Comparison of ENCODE assay signal across 1 cellular context in the genomic region with DNA sequence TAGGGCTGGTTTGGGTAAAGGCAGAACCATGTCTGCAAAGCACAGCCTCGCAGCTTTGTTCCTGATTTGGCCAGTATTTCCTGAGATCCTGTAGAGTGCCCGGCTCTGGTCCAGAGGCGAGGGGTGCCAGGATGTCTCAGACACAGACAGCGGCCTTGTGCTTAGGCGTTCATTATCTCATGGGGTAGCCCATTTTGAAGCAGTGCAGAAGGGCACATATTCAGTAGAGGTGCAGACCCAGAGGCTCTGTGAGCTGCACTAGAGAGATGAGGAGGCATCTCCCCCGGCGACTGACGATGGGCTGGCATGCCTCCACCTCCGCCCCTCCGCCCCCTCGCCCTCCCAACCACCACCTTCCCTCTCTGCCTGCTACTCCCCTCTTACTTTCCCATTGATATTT.
TF ChIP-seq lines count a peak whose summit lies in the region.

No MANE protein-coding gene starts in this region.

TF ChIP-seq in GM23338, 12 proteins besides CTCF, POLR2A, EP300 and RAD21 (continued from another document):
- TF ChIP-seq, protein P1, sequence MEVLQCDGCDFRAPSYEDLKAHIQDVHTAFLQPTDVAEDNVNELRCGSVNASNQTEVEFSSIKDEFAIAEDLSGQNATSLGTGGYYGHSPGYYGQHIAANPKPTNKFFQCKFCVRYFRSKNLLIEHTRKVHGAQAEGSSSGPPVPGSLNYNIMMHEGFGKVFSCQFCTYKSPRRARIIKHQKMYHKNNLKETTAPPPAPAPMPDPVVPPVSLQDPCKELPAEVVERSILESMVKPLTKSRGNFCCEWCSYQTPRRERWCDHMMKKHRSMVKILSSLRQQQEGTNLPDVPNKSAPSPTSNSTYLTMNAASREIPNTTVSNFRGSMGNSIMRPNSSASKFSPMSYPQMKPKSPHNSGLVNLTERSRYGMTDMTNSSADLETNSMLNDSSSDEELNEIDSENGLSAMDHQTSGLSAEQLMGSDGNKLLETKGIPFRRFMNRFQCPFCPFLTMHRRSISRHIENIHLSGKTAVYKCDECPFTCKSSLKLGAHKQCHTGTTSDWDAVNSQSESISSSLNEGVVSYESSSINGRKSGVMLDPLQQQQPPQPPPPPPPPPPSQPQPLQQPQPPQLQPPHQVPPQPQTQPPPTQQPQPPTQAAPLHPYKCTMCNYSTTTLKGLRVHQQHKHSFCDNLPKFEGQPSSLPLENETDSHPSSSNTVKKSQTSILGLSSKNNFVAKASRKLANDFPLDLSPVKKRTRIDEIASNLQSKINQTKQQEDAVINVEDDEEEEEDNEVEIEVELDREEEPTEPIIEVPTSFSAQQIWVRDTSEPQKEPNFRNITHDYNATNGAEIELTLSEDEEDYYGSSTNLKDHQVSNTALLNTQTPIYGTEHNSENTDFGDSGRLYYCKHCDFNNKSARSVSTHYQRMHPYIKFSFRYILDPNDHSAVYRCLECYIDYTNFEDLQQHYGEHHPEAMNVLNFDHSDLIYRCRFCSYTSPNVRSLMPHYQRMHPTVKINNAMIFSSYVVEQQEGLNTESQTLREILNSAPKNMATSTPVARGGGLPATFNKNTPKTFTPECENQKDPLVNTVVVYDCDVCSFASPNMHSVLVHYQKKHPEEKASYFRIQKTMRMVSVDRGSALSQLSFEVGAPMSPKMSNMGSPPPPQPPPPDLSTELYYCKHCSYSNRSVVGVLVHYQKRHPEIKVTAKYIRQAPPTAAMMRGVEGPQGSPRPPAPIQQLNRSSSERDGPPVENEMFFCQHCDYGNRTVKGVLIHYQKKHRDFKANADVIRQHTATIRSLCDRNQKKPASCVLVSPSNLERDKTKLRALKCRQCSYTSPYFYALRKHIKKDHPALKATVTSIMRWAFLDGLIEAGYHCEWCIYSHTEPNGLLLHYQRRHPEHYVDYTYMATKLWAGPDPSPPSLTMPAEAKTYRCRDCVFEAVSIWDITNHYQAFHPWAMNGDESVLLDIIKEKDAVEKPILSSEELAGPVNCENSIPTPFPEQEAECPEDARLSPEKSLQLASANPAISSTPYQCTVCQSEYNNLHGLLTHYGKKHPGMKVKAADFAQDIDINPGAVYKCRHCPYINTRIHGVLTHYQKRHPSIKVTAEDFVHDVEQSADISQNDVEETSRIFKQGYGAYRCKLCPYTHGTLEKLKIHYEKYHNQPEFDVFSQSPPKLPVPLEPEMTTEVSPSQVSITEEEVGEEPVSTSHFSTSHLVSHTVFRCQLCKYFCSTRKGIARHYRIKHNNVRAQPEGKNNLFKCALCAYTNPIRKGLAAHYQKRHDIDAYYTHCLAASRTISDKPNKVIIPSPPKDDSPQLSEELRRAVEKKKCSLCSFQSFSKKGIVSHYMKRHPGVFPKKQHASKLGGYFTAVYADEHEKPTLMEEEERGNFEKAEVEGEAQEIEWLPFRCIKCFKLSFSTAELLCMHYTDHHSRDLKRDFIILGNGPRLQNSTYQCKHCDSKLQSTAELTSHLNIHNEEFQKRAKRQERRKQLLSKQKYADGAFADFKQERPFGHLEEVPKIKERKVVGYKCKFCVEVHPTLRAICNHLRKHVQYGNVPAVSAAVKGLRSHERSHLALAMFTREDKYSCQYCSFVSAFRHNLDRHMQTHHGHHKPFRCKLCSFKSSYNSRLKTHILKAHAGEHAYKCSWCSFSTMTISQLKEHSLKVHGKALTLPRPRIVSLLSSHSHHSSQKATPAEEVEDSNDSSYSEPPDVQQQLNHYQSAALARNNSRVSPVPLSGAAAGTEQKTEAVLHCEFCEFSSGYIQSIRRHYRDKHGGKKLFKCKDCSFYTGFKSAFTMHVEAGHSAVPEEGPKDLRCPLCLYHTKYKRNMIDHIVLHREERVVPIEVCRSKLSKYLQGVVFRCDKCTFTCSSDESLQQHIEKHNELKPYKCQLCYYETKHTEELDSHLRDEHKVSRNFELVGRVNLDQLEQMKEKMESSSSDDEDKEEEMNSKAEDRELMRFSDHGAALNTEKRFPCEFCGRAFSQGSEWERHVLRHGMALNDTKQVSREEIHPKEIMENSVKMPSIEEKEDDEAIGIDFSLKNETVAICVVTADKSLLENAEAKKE (CRISPR knock-in tag; IDR thresholded peaks at IDR 0.05), result no peak
- TF ChIP-seq, protein P2, sequence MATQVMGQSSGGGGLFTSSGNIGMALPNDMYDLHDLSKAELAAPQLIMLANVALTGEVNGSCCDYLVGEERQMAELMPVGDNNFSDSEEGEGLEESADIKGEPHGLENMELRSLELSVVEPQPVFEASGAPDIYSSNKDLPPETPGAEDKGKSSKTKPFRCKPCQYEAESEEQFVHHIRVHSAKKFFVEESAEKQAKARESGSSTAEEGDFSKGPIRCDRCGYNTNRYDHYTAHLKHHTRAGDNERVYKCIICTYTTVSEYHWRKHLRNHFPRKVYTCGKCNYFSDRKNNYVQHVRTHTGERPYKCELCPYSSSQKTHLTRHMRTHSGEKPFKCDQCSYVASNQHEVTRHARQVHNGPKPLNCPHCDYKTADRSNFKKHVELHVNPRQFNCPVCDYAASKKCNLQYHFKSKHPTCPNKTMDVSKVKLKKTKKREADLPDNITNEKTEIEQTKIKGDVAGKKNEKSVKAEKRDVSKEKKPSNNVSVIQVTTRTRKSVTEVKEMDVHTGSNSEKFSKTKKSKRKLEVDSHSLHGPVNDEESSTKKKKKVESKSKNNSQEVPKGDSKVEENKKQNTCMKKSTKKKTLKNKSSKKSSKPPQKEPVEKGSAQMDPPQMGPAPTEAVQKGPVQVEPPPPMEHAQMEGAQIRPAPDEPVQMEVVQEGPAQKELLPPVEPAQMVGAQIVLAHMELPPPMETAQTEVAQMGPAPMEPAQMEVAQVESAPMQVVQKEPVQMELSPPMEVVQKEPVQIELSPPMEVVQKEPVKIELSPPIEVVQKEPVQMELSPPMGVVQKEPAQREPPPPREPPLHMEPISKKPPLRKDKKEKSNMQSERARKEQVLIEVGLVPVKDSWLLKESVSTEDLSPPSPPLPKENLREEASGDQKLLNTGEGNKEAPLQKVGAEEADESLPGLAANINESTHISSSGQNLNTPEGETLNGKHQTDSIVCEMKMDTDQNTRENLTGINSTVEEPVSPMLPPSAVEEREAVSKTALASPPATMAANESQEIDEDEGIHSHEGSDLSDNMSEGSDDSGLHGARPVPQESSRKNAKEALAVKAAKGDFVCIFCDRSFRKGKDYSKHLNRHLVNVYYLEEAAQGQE (IDR thresholded peaks at IDR 0.05; ENCODE audit: unreplicated experiment), result no peak
- TF ChIP-seq ZNF331 (CRISPR knock-in tag; IDR thresholded peaks at IDR 0.05; ENCODE audit: low read depth), result no peak
- TF ChIP-seq NANOG (IDR thresholded peaks at IDR 0.05; ENCODE audit: borderline replicate concordance), result no peak
- no peak for TF ChIP-seq POLR2AphosphoS5 (IDR thresholded peaks at IDR 0.05; ENCODE audit: low read depth)
- TF ChIP-seq ETS1 (IDR thresholded peaks at IDR 0.05), result no peak
- no peak for TF ChIP-seq EZH2phosphoT487 (IDR thresholded peaks at IDR 0.05; ENCODE audit: unreplicated experiment)
